ENCODE assay signal across 15 cellular contexts in the genomic region with DNA sequence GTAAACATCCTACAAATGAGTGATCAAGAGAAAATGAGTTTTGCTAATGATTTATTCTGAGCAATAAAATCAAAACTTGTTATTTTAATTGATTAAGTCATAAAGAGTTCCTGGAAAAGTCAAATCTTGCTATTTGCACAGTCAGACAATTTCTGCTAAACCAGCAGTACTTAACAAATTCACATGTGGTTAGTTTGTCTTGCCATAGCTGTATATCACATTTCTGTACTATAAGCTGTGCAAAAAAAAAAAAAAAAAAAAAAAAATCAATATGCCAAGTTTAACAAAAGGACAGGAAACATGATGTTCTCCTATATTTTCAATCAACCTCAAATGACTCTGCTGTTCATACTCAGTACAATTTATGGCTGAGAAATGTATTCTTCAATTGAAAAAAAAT. TPM values are rescaled to one million over a fixed set of nuclear protein-coding genes. Genes with fewer than 3 reads are reported as not detected.
DNase-seq lines count a peak whose midpoint lies in the region; ATAC-seq, FAIRE-seq and TF ChIP-seq lines count a peak whose summit lies in the region.
"Had no signal": no experiment of that assay in that cellular context is flagged by ENCODE, and none has a peak within 500 bp of the region (broad histone marks: within the 10 kb centered on the region; RNA-seq: fewer than 3 reads in every experiment).

No MANE protein-coding gene starts in this region.

- no peaks in the 10 kb centered on the region for H3K27me3 ChIP-seq in HepG2 (ENCODE audit: control insufficient read depth in 1 of 2, insufficient read depth in 2 of 2, low read length in 2 of 2)
- no peaks in the 10 kb centered on the region for H3K27me3 ChIP-seq in right lobe of liver
- H3K27me3 ChIP-seq in left lung = no peaks in the 10 kb centered on the region

- DNase-seq in HepG2 (ENCODE audit: low spot score) = no peak
- DNase-seq in right lobe of liver = no peak
- no peak for DNase-seq in SK-N-MC (ENCODE audit: low read depth, low spot score)
- DNase-seq in natural killer cell = no peak
- no peak for DNase-seq in left lung
- no peak for DNase-seq in superior temporal gyrus (ENCODE audit: extremely low spot score)
- DNase-seq in activated naive CD4-positive, alpha-beta T cell treated with Interleukin-2 at 50 U/mL for 16 hours = no peak
- DNase-seq: C1 segment of cervical spinal cord; CD4-positive, alpha-beta T cell; H7 had no signal

- TF ChIP-seq POLR2A in HepG2 (IDR thresholded peaks at IDR 0.05; ENCODE audit: insufficient read depth in 1 of 2, low read depth in 2 of 2, low read length in 2 of 2) (no peak), right lobe of liver (IDR thresholded peaks at IDR 0.05) (no peak)

- H3K36me3 ChIP-seq in HepG2 (replicated peaks in 1 of 2; ENCODE audit: control insufficient read depth in 1 of 2, insufficient read depth in 2 of 2, low read length in 2 of 2) (no peaks in the 10 kb centered on the region), right lobe of liver (no peaks in the 10 kb centered on the region), SK-N-MC (ENCODE audit: insufficient read depth, low read length) (no peaks in the 10 kb centered on the region), left lung (no peaks in the 10 kb centered on the region)

- in situ Hi-C loops in HepG2 (cut with HindIII; ENCODE audit: extremely low pct_ligation_motif_present, low pct_unique_long_range_greater_than_20kb) = no loop called here

- ATAC-seq in HepG2 (no peak), right lobe of liver (no peak), natural killer cell (peak in 2 of 3 donors; percentile 31 to 56), left lung (no peak)
- ATAC-seq: GM12878 had no signal

- no peak for TF ChIP-seq EP300 in HepG2 (IDR thresholded peaks at IDR 0.05; ENCODE audit: low read depth in 2 of 2, low read length in 2 of 2)
- TF ChIP-seq EP300 in HepG2 (CRISPR knock-in tag; IDR thresholded peaks at IDR 0.05; ENCODE audit: borderline replicate concordance) = no peak

- H3K27ac ChIP-seq in HepG2 (ENCODE audit: extremely low read length, insufficient read depth, low read length) (no peak overlapping the region), right lobe of liver (no peak overlapping the region), SK-N-MC (peak overlapping the region; percentile 55; the same call in 1 of the 2 replicates), left lung (no peak overlapping the region)
- H3K27ac ChIP-seq: GM23248 had no signal

- H3K9me3 ChIP-seq in HepG2 (ENCODE audit: low read length) (no peaks in the 10 kb centered on the region), right lobe of liver (no peaks in the 10 kb centered on the region), SK-N-MC (ENCODE audit: low read depth, low read length) (no peaks in the 10 kb centered on the region), left lung (no peaks in the 10 kb centered on the region)

- no peak overlapping the region for H2AFZ ChIP-seq in HepG2 (ENCODE audit: low read length)
- H2AFZ ChIP-seq: GM23248 had no signal

- H3K36me3 Mint-ChIP-seq in natural killer cell = no peaks in the 10 kb centered on the region

- TF ChIP-seq RAD21 in HepG2 (CRISPR knock-in tag; IDR thresholded peaks at IDR 0.05) = no peak

- H3K9me3 Mint-ChIP-seq in natural killer cell = no peaks in the 10 kb centered on the region
- H3K9me3 Mint-ChIP-seq: CD4-positive, alpha-beta T cell had no signal

- no peaks in the 10 kb centered on the region for H3K79me2 ChIP-seq in HepG2 (ENCODE audit: insufficient read depth, low read length)

- H3K4me3 Mint-ChIP-seq in natural killer cell = no peak overlapping the region
- H3K4me3 Mint-ChIP-seq: B cell; CD4-positive, alpha-beta T cell had no signal

- no TSS peak for BruUV-seq in HepG2 (replicated peaks; lab: Mats Ljungman, UMichigan)

- H3K27ac Mint-ChIP-seq in natural killer cell = no peak overlapping the region
- H3K27ac Mint-ChIP-seq: B cell; CD4-positive, alpha-beta T cell had no signal

- H3K9ac ChIP-seq in HepG2 (ENCODE audit: insufficient read depth, low read depth, low read length) (no peak overlapping the region), SK-N-MC (ENCODE audit: insufficient read length) (no peak overlapping the region)
- H3K9ac ChIP-seq: GM23248 had no signal

- H3K4me3 ChIP-seq in HepG2 (replicated peaks in 1 of 3; ENCODE audit: insufficient read depth in 1 of 3, low read depth in 2 of 3, low read length in 3 of 3) = no peak overlapping the region
- H3K4me3 ChIP-seq in right lobe of liver = no peak overlapping the region
- no peak overlapping the region for H3K4me3 ChIP-seq in SK-N-MC
- H3K4me3 ChIP-seq in left lung = no peak overlapping the region
- H3K4me3 ChIP-seq: GM12878, GM23248 had no signal

- H3K4me2 ChIP-seq in HepG2 (ENCODE audit: low read depth, low read length) = no peak overlapping the region

- FAIRE-seq in HepG2 (lab: Jason Lieb, UNC) = peak; percentile 34
- FAIRE-seq: GM12878, GM18507, HTR-8/SVneo had no signal

- POLR2A ChIA-PET in HepG2 (lab: Yijun Ruan, JAX) = no interaction called here

- TF ChIP-seq CTCF in HepG2 (CRISPR knock-in tag; IDR thresholded peaks at IDR 0.05) (no peak), right lobe of liver (IDR thresholded peaks at IDR 0.05) (no peak), natural killer cell (IDR thresholded peaks at IDR 0.05) (no peak), left lung (IDR thresholded peaks at IDR 0.05) (no peak)

- H4K20me1 ChIP-seq in HepG2 (ENCODE audit: insufficient read depth, low read length) = no peaks in the 10 kb centered on the region

- H3K4me1 ChIP-seq in HepG2 (ENCODE audit: insufficient read depth, low read length) = peaks cover 29% of the 10 kb centered on the region
- H3K4me1 ChIP-seq in right lobe of liver = peaks cover 0 to 1% (median 0%) of the 10 kb centered on the region in 4 donors
- peaks cover 0 to 4% of the 10 kb centered on the region in 2 donors for H3K4me1 ChIP-seq in left lung

- H3K27me3 Mint-ChIP-seq in natural killer cell (ENCODE audit: low read depth in 2 of 2) = no peaks in the 10 kb centered on the region
- H3K27me3 Mint-ChIP-seq: B cell; CD4-positive, alpha-beta T cell had no signal

- intact Hi-C loops in HepG2 (cut with micrococcal nuclease; ENCODE audit: unreplicated experiment) = loop anchor here (5.0 kb wide), 1 partner anchor 94 kb away; no protein-coding TSS in a partner anchor
- intact Hi-C loops in right lobe of liver (cut with DNase I) = no loop called here
- intact Hi-C loops in natural killer cell (cut with micrococcal nuclease) = no loop called here
- intact Hi-C loops in left lung (cut with DNase I) = no loop called here

- H3K4me1 Mint-ChIP-seq in natural killer cell = peaks cover 43 to 49% of the 10 kb centered on the region in 2 donors
- H3K4me1 Mint-ChIP-seq: B cell had no signal

- CTCF ChIA-PET in HepG2 (lab: Yijun Ruan, JAX; ENCODE audit: low intra/inter-chr PET ratio, low total read pairs) = no interaction called here

TF ChIP-seq in HepG2, 621 proteins besides CTCF, POLR2A, EP300 and RAD21:
- TF ChIP-seq MAFK (conservative IDR thresholded peaks at IDR 0.05 in 1 of 2, IDR thresholded peaks at IDR 0.05 in 1 of 2; ENCODE audit: low read length in 2 of 2) (0 out of 4 replicates have a peak, but pooled peaks have one; percentile 3 to 20), ZBTB7A (CRISPR knock-in tag; IDR thresholded peaks at IDR 0.05) (no peak)

RNA-seq across cellular contexts. Expression of gene POU5F2, which starts 24.9 kb away (rescaled TPM):
- total RNA-seq in HepG2 (2016; rRNA removed; fragmentation: Illumina TruSeq; extraction: Trizol) (0.10 and 0.38 TPM in 2 replicates), right lobe of liver (1 to 10 TPM in 2 of 6 experiments, under 1 TPM in 4; 0.29 to 1.3 (median 0.52) TPM), natural killer cell (1 to 10 TPM; 4.4 to 7.1 (median 6.3) TPM), left lung (1 to 10 TPM; 1.2 to 2.3 TPM)
- not detected in 2 replicates for total RNA-seq in HepG2 (2016; cell fraction: cytosol; rRNA removed; fragmentation: Illumina TruSeq; extraction: Trizol; ENCODE audit: low read depth)
- 0.12 and 0.35 TPM in 2 replicates for total RNA-seq in HepG2 (2016; cell fraction: insoluble cytoplasmic fraction; rRNA removed; fragmentation: Illumina TruSeq; extraction: Trizol)
- total RNA-seq in HepG2 (2016; cell fraction: membrane; rRNA removed; fragmentation: Illumina TruSeq; extraction: Trizol) = 0.03 TPM in 1 of 2 replicates, not detected in the other
- total RNA-seq in HepG2 (2016; cell fraction: nucleus; rRNA removed; fragmentation: Illumina TruSeq; extraction: Trizol) = 2.4 and 2.5 TPM in 2 replicates
- polyA plus RNA-seq in HepG2 (2011; rRNA removed) = 0.09 and 0.13 TPM in 2 replicates
- polyA plus RNA-seq in HepG2 (2011; cell fraction: cytosol; rRNA removed) = 0.01 TPM in 1 of 2 replicates, not detected in the other
- 0.74 and 1.0 TPM in 2 replicates for polyA plus RNA-seq in HepG2 (2011; cell fraction: nucleus; rRNA removed)
- polyA plus RNA-seq in HepG2 (2012) = 0.04 TPM in 1 of 2 replicates, not detected in the other
- polyA plus RNA-seq in HepG2 (2016; cell fraction: cytosol; fragmentation: Illumina TruSeq; extraction: Trizol; ENCODE audit: low read depth) = not detected in 2 replicates
- not detected in 2 replicates for polyA plus RNA-seq in HepG2 (2016; cell fraction: insoluble cytoplasmic fraction; fragmentation: Illumina TruSeq; extraction: Trizol; ENCODE audit: low read depth)
- polyA plus RNA-seq in HepG2 (2016; cell fraction: membrane; fragmentation: Illumina TruSeq; extraction: Trizol; ENCODE audit: low read depth) = not detected in 2 replicates
- polyA plus RNA-seq in HepG2 (2016; cell fraction: nucleus; fragmentation: Illumina TruSeq; extraction: Trizol; ENCODE audit: insufficient read depth, low read depth) = 0.11 TPM in 1 of 2 replicates, not detected in the other
- polyA minus RNA-seq in HepG2 (2011; rRNA and poly(A)+ RNA removed; ENCODE audit: low replicate concordance) = 1.6 and 1.9 TPM in 2 replicates
- polyA minus RNA-seq in HepG2 (2011; cell fraction: cytosol; rRNA and poly(A)+ RNA removed) = 0.09 and 0.10 TPM in 2 replicates
- 17.4 and 20.1 TPM in 2 replicates for polyA minus RNA-seq in HepG2 (2011; cell fraction: nucleus; rRNA and poly(A)+ RNA removed)

Comparison
In these comparisons a context has a peak if more than half of its experiments do, and no peak if none do; other contexts are left out.
1. ATAC-seq: peak in natural killer cell (2 of 3); none in HepG2 (single experiment), right lobe of liver (0 of 4) and left lung (single experiment).